ENCODE assay signal across 8 cellular contexts in genomic region chr3:120908803-120909601, GRCh38. TPM values are rescaled to one million over a fixed set of nuclear protein-coding genes. Genes with fewer than 3 reads are reported as not detected.
A peak's percentile ranks its signal among the peaks of the same experiment; 100 is the strongest.
DNase-seq lines count a peak whose midpoint lies in the region; ATAC-seq lines count a peak whose summit lies in the region.

No MANE protein-coding gene starts in this region.

- H3K4me1 ChIP-seq in iPS-18a (ENCODE audit: control insufficient read depth, low read depth, low read length) (peaks cover 8% of the 10 kb centered on the region), subcutaneous abdominal adipose tissue (ENCODE audit: control insufficient read depth in 5 of 5, insufficient read depth in 5 of 5, low read length in 5 of 5) (peaks cover 0 to 21% (median 18%) of the 10 kb centered on the region in 5 donors)

- H3K36me3 Mint-ChIP-seq in activated CD4-positive, alpha-beta T cell treated with anti-CD3 and anti-CD28 coated beads, Interleukin-2, amount 10 ng/mL, durations not matched to agents 24 days and 14 days (ENCODE audit: low read depth): peaks cover 2% of the 10 kb centered on the region
- no peaks in the 10 kb centered on the region for H3K36me3 Mint-ChIP-seq in T-cell

- H3K9ac ChIP-seq in iPS-18a (ENCODE audit: low read length) (peak overlapping the region; percentile 76), subcutaneous abdominal adipose tissue (ENCODE audit: low read length in 5 of 5) (no peak overlapping the region)

- no peaks in the 10 kb centered on the region for H3K36me3 ChIP-seq in iPS-18a (ENCODE audit: control insufficient read depth, low read depth, low read length)
- H3K36me3 ChIP-seq in subcutaneous abdominal adipose tissue (ENCODE audit: control insufficient read depth in 5 of 5, insufficient read depth in 5 of 5, low read length in 5 of 5): no peaks in the 10 kb centered on the region

- H3K4me3 ChIP-seq in iPS-18a (ENCODE audit: low read length) (peak overlapping the region; percentile 93), subcutaneous abdominal adipose tissue (ENCODE audit: low read depth in 1 of 5, low read length in 5 of 5) (peak overlapping the region in 4 of 5 donors; percentile 53 to 76 (median 62))

- peaks cover 48% of the 10 kb centered on the region for H3K27me3 Mint-ChIP-seq in activated CD4-positive, alpha-beta T cell treated with anti-CD3 and anti-CD28 coated beads, Interleukin-2, amount 10 ng/mL, durations not matched to agents 24 days and 14 days
- peaks cover 59 to 65% of the 10 kb centered on the region in 2 donors for H3K27me3 Mint-ChIP-seq in T-cell

- H3K27me3 ChIP-seq in iPS-18a (ENCODE audit: control insufficient read depth, insufficient read depth, low read length) (no peaks in the 10 kb centered on the region), subcutaneous abdominal adipose tissue (ENCODE audit: control insufficient read depth in 5 of 5, insufficient read depth in 4 of 5, low read length in 5 of 5) (peaks cover 11 to 24% (median 21%) of the 10 kb centered on the region in 5 donors)

- no peak overlapping the region for H3K27ac ChIP-seq in iPS-18a (ENCODE audit: low read length)
- no peak overlapping the region for H3K27ac ChIP-seq in subcutaneous abdominal adipose tissue (ENCODE audit: low read depth, low read length)

- H3K9me3 ChIP-seq in iPS-18a (ENCODE audit: control insufficient read depth, low read depth, low read length) (no peaks in the 10 kb centered on the region), subcutaneous abdominal adipose tissue (ENCODE audit: control insufficient read depth in 5 of 5, low read length in 5 of 5) (no peaks in the 10 kb centered on the region)

- H3K27ac Mint-ChIP-seq in activated CD4-positive, alpha-beta T cell treated with anti-CD3 and anti-CD28 coated beads, Interleukin-2, amount 10 ng/mL, durations not matched to agents 24 days and 14 days: no peak overlapping the region
- H3K27ac Mint-ChIP-seq in T-cell: no peak overlapping the region

- POLR2A ChIA-PET in T-cell (lab: Charles Lee): no interaction called here

- DNase-seq in activated CD4-positive, alpha-beta T cell treated with anti-CD3 and anti-CD28 coated beads, Interleukin-2, amount 10 ng/mL, durations not matched to agents 24 days and 14 days: no peak
- no peak for DNase-seq in activated CD4-positive, alpha-beta T cell treated with anti-CD3 and anti-CD28 coated beads, Interleukin-2, amount 50 U/mL, for 48 hours
- DNase-seq in T-cell: peak in 1 of 34 experiments; percentile 0
- no peak for DNase-seq in RPMI8226
- no peak for DNase-seq in SKM-1 treated with dmso at 0.1 percent for 144 hours (lab: John Stamatoyannopoulos, UW; ENCODE audit: unreplicated experiment)
- DNase-seq in NCI-H1048 (lab: John Stamatoyannopoulos, UW): no peak

- peaks cover 9% of the 10 kb centered on the region for H3K4me1 Mint-ChIP-seq in activated CD4-positive, alpha-beta T cell treated with anti-CD3 and anti-CD28 coated beads, Interleukin-2, amount 10 ng/mL, durations not matched to agents 24 days and 14 days
- peaks cover 17 to 24% (median 18%) of the 10 kb centered on the region in 3 donors for H3K4me1 Mint-ChIP-seq in T-cell

- intact Hi-C loops in activated CD4-positive, alpha-beta T cell treated with anti-CD3 and anti-CD28 coated beads, Interleukin-2, amount 10 ng/mL, durations not matched to agents 24 days and 14 days (cut with micrococcal nuclease): no loop called here

- peaks cover 9% of the 10 kb centered on the region for H3K9me3 Mint-ChIP-seq in activated CD4-positive, alpha-beta T cell treated with anti-CD3 and anti-CD28 coated beads, Interleukin-2, amount 10 ng/mL, durations not matched to agents 24 days and 14 days
- peaks cover 2 to 8% (median 4%) of the 10 kb centered on the region in 3 donors for H3K9me3 Mint-ChIP-seq in T-cell

- ATAC-seq in T-cell (replicated peaks in 1 of 4): peak in 1 of 4 experiments; percentile 13

- CTCF ChIA-PET in T-cell (lab: Charles Lee): no interaction called here

- H3K4me3 Mint-ChIP-seq in activated CD4-positive, alpha-beta T cell treated with anti-CD3 and anti-CD28 coated beads, Interleukin-2, amount 10 ng/mL, durations not matched to agents 24 days and 14 days: peak overlapping the region; percentile 35
- H3K4me3 Mint-ChIP-seq in T-cell: peak overlapping the region; percentile 37 to 88 (median 51)

RNA-seq across cellular contexts. Expression of gene STXBP5L, which starts 1.0 kb away (rescaled TPM):
- not detected in 2 replicates for total RNA-seq in activated CD4-positive, alpha-beta T cell treated with anti-CD3 and anti-CD28 coated beads, Interleukin-2, amount 10 ng/mL, durations not matched to agents 24 days and 14 days
- not detected for total RNA-seq in T-cell
